35 cellular contexts compared by ENCODE assay signal in the genomic region with DNA sequence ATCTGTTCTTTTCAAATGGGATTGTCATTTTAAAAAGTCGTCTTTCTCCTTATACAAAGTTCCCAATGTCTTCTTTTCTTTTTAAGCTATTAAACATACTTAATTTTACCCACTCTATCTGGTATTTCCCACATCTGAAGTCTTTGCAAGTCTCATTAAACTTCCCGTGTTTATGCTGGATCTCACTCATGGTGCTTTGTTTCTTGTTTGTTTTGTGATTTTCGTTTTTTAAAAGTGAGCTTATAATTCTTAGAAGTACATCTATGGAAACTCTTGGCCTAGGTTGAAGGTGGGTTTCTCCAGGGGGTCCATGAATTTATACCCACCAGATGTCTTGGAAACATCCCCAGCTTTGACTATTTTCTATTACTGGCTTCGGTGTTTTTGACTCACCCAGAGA.
"Had no signal": no experiment of that assay in that cellular context is flagged by ENCODE, and none has a peak within 500 bp of the region (broad histone marks: within the 10 kb centered on the region; RNA-seq: fewer than 3 reads in every experiment).

No MANE protein-coding gene starts in this region.

- H3K27me3 ChIP-seq: MG63 had no signal

- DNase-seq: Karpas-422, Kasumi-1, MG63, MM.1S, MV-4-11, NCI-H1048, NCI-H1092, NCI-H1092 treated with DMSO at 0.1 percent for 48 hours, NCI-H1105, NCI-H1105 treated with DMSO at 0.1 percent for 48 hours, NCI-H1417, NCI-H1417 treated with DMSO at 0.1 percent for 48 hours, NCI-H1436, NCI-H1436 treated with DMSO at 0.1 percent for 48 hours, NCI-H146, NCI-H1694, NCI-H1694 treated with DMSO at 0.1 percent for 48 hours, NCI-H187, NCI-H187 treated with DMSO at 0.1 percent for 48 hours, NCI-H1930, NCI-H2029, NCI-H2029 treated with DMSO at 0.1 percent for 48 hours, NCI-H2081, NCI-H2081 treated with DMSO at 0.1 percent for 48 hours, NCI-H2107, NCI-H2171, NCI-H2171 treated with DMSO at 0.1 percent for 48 hours, NCI-H2227 treated with DMSO at 0.1 percent for 48 hours, NCI-H226, NCI-H345, NCI-H446, NCI-H446 treated with DMSO at 0.1 percent for 48 hours, NCI-H510A, NCI-H510A treated with DMSO at 0.1 percent for 48 hours, NCI-H524 had no signal

- H3K36me3 ChIP-seq: MG63 had no signal

- H3K4me3 ChIP-seq: MG63 had no signal

- H3K9me3 ChIP-seq: MG63 had no signal
